In genomic region chr9:15115702-15116639, GRCh38 we compare ENCODE assay signal across 26 cellular contexts.
A peak's percentile ranks its signal among the peaks of the same experiment; 100 is the strongest.
DNase-seq lines count a peak whose midpoint lies in the region; ATAC-seq, FAIRE-seq and TF ChIP-seq lines count a peak whose summit lies in the region.
"Had no signal": no experiment of that assay in that cellular context is flagged by ENCODE, and none has a peak within 500 bp of the region (broad histone marks: within the 10 kb centered on the region; RNA-seq: fewer than 3 reads in every experiment).

No MANE protein-coding gene starts in this region.

- H3K79me2 ChIP-seq in smooth muscle cell (ENCODE audit: low read depth): no peaks in the 10 kb centered on the region

- TF ChIP-seq CTCF in WTC11 (IDR thresholded peaks at IDR 0.05) (no peak), mesothelial cell of epicardium (IDR thresholded peaks at IDR 0.05; ENCODE audit: unreplicated experiment) (no peak), smooth muscle cell (IDR thresholded peaks at IDR 0.05; ENCODE audit: borderline replicate concordance, insufficient read depth, poor library complexity, severe bottlenecking) (no peak), osteocyte (IDR thresholded peaks at IDR 0.05) (no peak)

- CTCF ChIA-PET in WTC11 (lab: Charles Lee): interaction anchor here (3.4 kb wide), 1 partner anchor 19 kb away, joined by 17 read pairs; no protein-coding TSS in a partner anchor

- H3K27ac Mint-ChIP-seq in WTC11 (peak overlapping the region; percentile 43), mesothelial cell of epicardium (peak overlapping the region; percentile 58), osteocyte (ENCODE audit: unreplicated experiment) (no peak overlapping the region)
- H3K27ac Mint-ChIP-seq: naive B cell, progenitor cell of endocrine pancreas, T-helper 17 cell had no signal

- 67% methylated on average over 13 of the region's 13 CpGs for WGBS in smooth muscle cell (ENCODE audit: low lambda C conversion rate)

- H3K4me3 ChIP-seq in smooth muscle cell: peak overlapping the region; percentile 18
- H3K4me3 ChIP-seq: BLaER1, breast epithelium, testis had no signal

- H3K9ac ChIP-seq in smooth muscle cell (ENCODE audit: low read depth): no peak overlapping the region
- H3K9ac ChIP-seq: BLaER1 had no signal

- ATAC-seq in WTC11: peak; percentile 73
- ATAC-seq: gastroesophageal sphincter, left ventricle myocardium superior, T-helper 17 cell had no signal

- no peaks in the 10 kb centered on the region for H3K27me3 Mint-ChIP-seq in WTC11 (ENCODE audit: low read depth)
- no peaks in the 10 kb centered on the region for H3K27me3 Mint-ChIP-seq in mesothelial cell of epicardium (ENCODE audit: low read depth)
- peaks cover 46% of the 10 kb centered on the region for H3K27me3 Mint-ChIP-seq in osteocyte (ENCODE audit: unreplicated experiment)

- POLR2A ChIA-PET in WTC11 (lab: Charles Lee): interaction anchor here (0.6 kb wide), 1 partner anchor 92 kb away, joined by 3 read pairs; no protein-coding TSS in a partner anchor

- DNase-seq in NCI-H1105 treated with DMSO at 0.1 percent for 48 hours (lab: John Stamatoyannopoulos, UW): peak; percentile 25
- DNase-seq in NCI-H1105 (lab: John Stamatoyannopoulos, UW): no peak
- no peak for DNase-seq in WTC11 (ENCODE audit: low spot score)
- no peak for DNase-seq in mesothelial cell of epicardium (ENCODE audit: low spot score in 2 of 2, unreplicated experiment in 2 of 2)
- no peak for DNase-seq in smooth muscle cell (lab: John Stamatoyannopoulos, UW; ENCODE audit: unreplicated experiment)
- DNase-seq in activated effector memory CD4-positive, alpha-beta T cell treated with Interleukin-2 at 50 U/mL for 16 hours: no peak
- no peak for DNase-seq in RCC 7860 (ENCODE audit: low spot score)
- DNase-seq in osteocyte (ENCODE audit: extremely low spot score, unreplicated experiment): no peak
- DNase-seq: 8988T; activated CD4-positive, CD25-positive, alpha-beta regulatory T cell treated with anti-CD3 and anti-CD28 coated beads, Interleukin-2, amount 50 U/mL, for 72 hours; dorsolateral prefrontal cortex; Karpas-422; left ventricle myocardium superior; naive B cell; NCI-H1417; NCI-H446; SHP77 treated with DMSO at 0.1 percent for 48 hours; stimulated activated CD4-positive, alpha-beta T cell treated with anti-CD3 and anti-CD28 coated beads, Interleukin-12 subunit alpha, Interleukin-12 subunit beta, amount 100 ng/mL, for 4 hours; T-helper 17 cell; testis had no signal

- no peak overlapping the region; the same call in 1 of the 2 replicates for H3K4me3 Mint-ChIP-seq in WTC11
- no peak overlapping the region for H3K4me3 Mint-ChIP-seq in mesothelial cell of epicardium
- H3K4me3 Mint-ChIP-seq in osteocyte (ENCODE audit: unreplicated experiment): no peak overlapping the region
- H3K4me3 Mint-ChIP-seq: naive B cell had no signal

- no peak overlapping the region for H3K27ac ChIP-seq in smooth muscle cell (ENCODE audit: low read depth)
- H3K27ac ChIP-seq: BLaER1, breast epithelium, dorsolateral prefrontal cortex, gastroesophageal sphincter, testis had no signal

- H3K36me3 ChIP-seq in smooth muscle cell (ENCODE audit: low read depth): no peaks in the 10 kb centered on the region
- H3K36me3 ChIP-seq: BLaER1, breast epithelium, gastroesophageal sphincter had no signal

- H4K20me1 ChIP-seq in smooth muscle cell (ENCODE audit: low read depth): no peaks in the 10 kb centered on the region
- H4K20me1 ChIP-seq: BLaER1 had no signal

- FAIRE-seq in RCC 7860 (lab: Jason Lieb, UNC): no peak
- FAIRE-seq: D721Med, GM12891 had no signal

- H3K36me3 Mint-ChIP-seq in WTC11: no peaks in the 10 kb centered on the region
- H3K36me3 Mint-ChIP-seq in mesothelial cell of epicardium: no peaks in the 10 kb centered on the region
- no peaks in the 10 kb centered on the region for H3K36me3 Mint-ChIP-seq in osteocyte (ENCODE audit: unreplicated experiment)
- H3K36me3 Mint-ChIP-seq: naive B cell had no signal

- no peaks in the 10 kb centered on the region for H3K27me3 ChIP-seq in smooth muscle cell (ENCODE audit: low read depth)
- H3K27me3 ChIP-seq: BLaER1, breast epithelium, gastroesophageal sphincter, testis had no signal

- peak overlapping the region; percentile 83 for H2AFZ ChIP-seq in smooth muscle cell (ENCODE audit: low read depth)

- H3K9me3 ChIP-seq in smooth muscle cell (replicated peaks; ENCODE audit: low read depth): no peaks in the 10 kb centered on the region
- H3K9me3 ChIP-seq: BLaER1, breast epithelium, gastroesophageal sphincter, testis had no signal

- peak overlapping the region; percentile 32 for H3K4me2 ChIP-seq in smooth muscle cell
- H3K4me2 ChIP-seq: BLaER1 had no signal

- no peaks in the 10 kb centered on the region for H3F3A ChIP-seq in smooth muscle cell (ENCODE audit: low read depth)

- H3K9me3 Mint-ChIP-seq in WTC11 (no peaks in the 10 kb centered on the region; the same call in 1 of the 2 replicates), mesothelial cell of epicardium (no peaks in the 10 kb centered on the region), osteocyte (ENCODE audit: unreplicated experiment) (no peaks in the 10 kb centered on the region)

- H3K4me1 Mint-ChIP-seq in WTC11 (peaks cover 33% of the 10 kb centered on the region), mesothelial cell of epicardium (peaks cover 23% of the 10 kb centered on the region), osteocyte (ENCODE audit: unreplicated experiment) (peaks cover 5% of the 10 kb centered on the region)
- H3K4me1 Mint-ChIP-seq: naive B cell, T-helper 17 cell had no signal

- peaks cover 11% of the 10 kb centered on the region for H3K4me1 ChIP-seq in smooth muscle cell (ENCODE audit: low read depth)
- H3K4me1 ChIP-seq: BLaER1, breast epithelium, gastroesophageal sphincter, testis had no signal

TF ChIP-seq in WTC11, 78 proteins besides CTCF, POLR2A, EP300 and RAD21 (continues in another document):
- TF ChIP-seq PRRX2 (CRISPR knock-in tag; IDR thresholded peaks at IDR 0.05) (no peak), ZNF219 (CRISPR knock-in tag; IDR thresholded peaks at IDR 0.05; ENCODE audit: borderline replicate concordance) (no peak), ZSCAN18 (CRISPR knock-in tag; IDR thresholded peaks at IDR 0.05) (no peak), FOXK1 (CRISPR knock-in tag; IDR thresholded peaks at IDR 0.05) (no peak), GTF2I (CRISPR knock-in tag; conservative IDR thresholded peaks at IDR 0.05) (no peak), ELF4 (CRISPR knock-in tag; IDR thresholded peaks at IDR 0.05; ENCODE audit: low read depth) (no peak), ZNF425 (CRISPR knock-in tag; conservative IDR thresholded peaks at IDR 0.05) (no peak), ETV6 (CRISPR knock-in tag; IDR thresholded peaks at IDR 0.05) (no peak), ATF2 (CRISPR knock-in tag; IDR thresholded peaks at IDR 0.05; ENCODE audit: borderline replicate concordance, low read depth) (no peak), RORB (CRISPR knock-in tag; IDR thresholded peaks at IDR 0.05) (no peak), CREM (CRISPR knock-in tag; IDR thresholded peaks at IDR 0.05) (no peak)
